Comparison of ENCODE assay signal across 25 cellular contexts in genomic region chr11:381501-382072, GRCh38. TPM values are rescaled to one million over a fixed set of nuclear protein-coding genes. Genes with fewer than 3 reads are reported as not detected.
"Had no signal": no experiment of that assay in that cellular context is flagged by ENCODE, and none has a peak within 500 bp of the region (broad histone marks: within the 10 kb centered on the region; RNA-seq: fewer than 3 reads in every experiment).

No MANE protein-coding gene starts in this region.

- H3K4me1 ChIP-seq: adrenal gland, Peyer's patch had no signal

- FAIRE-seq: TTC549 had no signal

- H3K36me3 ChIP-seq: adrenal gland, Peyer's patch had no signal

- DNase-seq: activated CD4-positive, alpha-beta memory T cell treated with anti-CD3 and anti-CD28 coated beads for 36 hours; activated CD4-positive, alpha-beta T cell treated with anti-CD3 and anti-CD28 coated beads, Interleukin-2, amount 10 ng/mL, durations not matched to agents 7 days and 5 days; activated CD4-positive, CD25-positive, alpha-beta regulatory T cell; activated CD8-positive, alpha-beta memory T cell treated with anti-CD3 and anti-CD28 coated beads for 24 hours; activated gamma-delta T cell; activated naive CD4-positive, alpha-beta T cell treated with anti-CD3 and anti-CD28 coated beads for 36 hours; activated T-cell treated with anti-CD3 and anti-CD28 coated beads for 4 hours; activated T-cell treated with anti-CD3 and anti-CD28 coated beads, Interleukin-2, amount 50 U/mL, for 48 hours; adrenal gland; anterior cingulate cortex; caudate nucleus; Karpas-422; NCI-H1048; NCI-H146; NCI-H187 treated with DMSO at 0.1 percent for 48 hours; NCI-H2081 treated with DMSO at 0.1 percent for 48 hours; NCI-H446; NCI-H524; Peyer's patch; SIG-M5; T-cell; T-helper 2 cell; T1000 had no signal

- H3K4me3 ChIP-seq: adrenal gland, Peyer's patch had no signal

- H3K27ac ChIP-seq: adrenal gland, Peyer's patch had no signal

- H3K9me3 ChIP-seq: adrenal gland had no signal

- ATAC-seq: activated T-helper 17 cell treated with anti-CD3 and anti-CD28 coated beads, Interleukin-2, amount 50 U/mL, for 72 hours; T-cell had no signal

- H3K27me3 ChIP-seq: adrenal gland, Peyer's patch had no signal

RNA-seq across cellular contexts. Expression of gene PKP3, which starts 12.4 kb away (rescaled TPM):
- total RNA-seq: activated CD4-positive, alpha-beta T cell treated with anti-CD3 and anti-CD28 coated beads, Interleukin-2, amount 10 ng/mL, durations not matched to agents 7 days and 5 days; activated naive CD4-positive, alpha-beta T cell treated with anti-CD3 and anti-CD28 coated beads for 36 hours; activated T-helper 17 cell treated with anti-CD3 and anti-CD28 coated beads, Interleukin-2, amount 50 U/mL, for 72 hours had no signal
